Comparison of ENCODE assay signal across 9 cellular contexts in the genomic region with DNA sequence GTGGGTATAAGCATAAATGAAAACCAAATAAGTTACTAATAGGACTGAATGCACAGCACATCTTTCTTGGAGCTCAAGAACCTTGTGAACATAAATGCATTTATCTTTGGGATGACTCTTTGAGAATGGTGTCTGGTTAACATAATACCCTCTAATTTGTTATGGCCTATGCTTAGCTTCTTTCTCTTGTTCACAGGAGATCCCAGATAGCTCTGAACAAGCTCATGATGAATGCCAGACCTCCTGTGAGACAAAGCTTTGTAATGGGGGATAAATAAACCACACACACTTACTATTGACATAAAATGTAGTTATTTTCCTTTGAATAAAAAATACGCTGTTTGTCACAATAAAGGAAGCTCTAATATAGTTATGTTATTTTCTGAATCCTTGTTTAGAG.
"Had no signal": no experiment of that assay in that cellular context is flagged by ENCODE, and none has a peak within 500 bp of the region (broad histone marks: within the 10 kb centered on the region; RNA-seq: fewer than 3 reads in every experiment).

No MANE protein-coding gene starts in this region.

- H3K27ac ChIP-seq: GM23248 had no signal

- FAIRE-seq: HTR-8/SVneo, K562 had no signal

- H3K4me1 ChIP-seq: HAP-1 had no signal

- DNase-seq: GM23248, GOT3, H7, HFFc6, IMR-90 had no signal

- H3K9ac ChIP-seq: GM23248 had no signal

- ATAC-seq: HCT116, K562 had no signal

- H3K9me3 ChIP-seq: HAP-1 had no signal

- H3K36me3 ChIP-seq: HAP-1 had no signal

- H3K4me3 ChIP-seq: GM23248, HAP-1, K562 had no signal

- H2AFZ ChIP-seq: GM23248 had no signal
